In the genomic region with DNA sequence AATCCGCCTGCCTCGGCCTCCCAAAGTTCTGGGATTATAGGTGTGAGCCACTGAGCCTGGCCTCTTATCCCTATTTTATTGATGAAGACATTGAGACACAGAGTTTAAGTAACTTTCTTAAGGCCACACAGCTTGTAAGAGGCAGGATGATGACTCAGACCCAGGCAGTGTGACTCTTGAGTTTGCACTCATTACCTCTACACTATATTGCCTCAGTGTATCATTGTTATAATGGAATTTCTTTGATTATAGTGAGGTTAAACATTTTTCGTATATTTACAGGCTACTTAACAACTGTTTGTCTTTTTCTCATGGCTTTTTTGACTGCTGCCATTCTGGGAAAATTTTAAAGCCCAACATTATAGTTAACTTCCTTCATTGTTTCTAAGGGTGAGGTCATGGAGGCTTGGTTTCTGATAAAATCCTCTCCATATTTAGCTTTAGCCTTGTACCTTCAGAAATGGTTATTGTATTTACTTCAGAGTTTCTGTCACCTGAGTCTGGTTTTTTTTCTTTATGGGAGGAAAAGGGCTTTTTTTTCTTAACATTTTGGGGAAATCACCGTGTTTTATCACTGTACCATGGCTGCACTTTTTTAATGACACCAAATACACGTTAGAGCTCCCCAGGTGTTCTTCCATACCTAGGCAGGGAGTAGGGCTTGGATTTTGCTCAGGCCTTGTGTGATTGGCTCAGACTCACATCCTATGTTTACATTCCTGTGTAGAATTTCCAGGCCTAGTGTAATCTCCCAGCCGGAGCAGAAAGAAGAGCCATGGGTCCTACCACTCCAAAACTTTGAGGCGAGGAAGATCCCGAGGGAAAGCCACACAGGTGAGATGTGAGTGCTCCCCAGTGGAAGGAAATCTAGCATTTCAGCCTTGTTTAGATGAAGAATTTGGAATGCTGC, we compare ENCODE assay signal across 13 cellular contexts. TPM values are rescaled to one million over a fixed set of nuclear protein-coding genes. Genes with fewer than 3 reads are reported as not detected.
DNase-seq lines count a peak whose midpoint lies in the region; ATAC-seq and TF ChIP-seq lines count a peak whose summit lies in the region.
"Had no signal": no experiment of that assay in that cellular context is flagged by ENCODE, and none has a peak within 500 bp of the region (broad histone marks: within the 10 kb centered on the region; RNA-seq: fewer than 3 reads in every experiment).

No MANE protein-coding gene starts in this region.

- no peak overlapping the region for H3K4me3 ChIP-seq in hepatocyte

- no peaks in the 10 kb centered on the region for H3K9me3 ChIP-seq in hepatocyte (ENCODE audit: low read depth)

- no peak for TF ChIP-seq CTCF in hepatocyte (IDR thresholded peaks at IDR 0.05; ENCODE audit: poor library complexity)

- no peaks in the 10 kb centered on the region for H3K4me1 ChIP-seq in hepatocyte (ENCODE audit: insufficient read depth)

- no peak for ATAC-seq in GM18519 (IDR thresholded peaks at IDR 0.05; ENCODE audit: low FRiP score, unreplicated experiment)

- no peaks in the 10 kb centered on the region for H4K20me1 ChIP-seq in hepatocyte (ENCODE audit: insufficient read depth, poor library complexity, severe bottlenecking)

- H2AFZ ChIP-seq in hepatocyte: no peak overlapping the region

- H3K79me2 ChIP-seq in hepatocyte: peaks cover 6% of the 10 kb centered on the region

- intact Hi-C loops in activated T-helper 2 cell treated with anti-CD3 and anti-CD28 coated beads, Interferon-gamma antibody, Interleukin-2, Interleukin-4, amounts not matched to agents 10 μg/mL and 5 μg/mL and 100 μg/mL, durations not matched to agents 14 hours and 24 hours and 36 hours (cut with micrococcal nuclease): no loop called here

- H3K4me1 Mint-ChIP-seq in activated T-helper 2 cell treated with anti-CD3 and anti-CD28 coated beads, Interferon-gamma antibody, Interleukin-2, Interleukin-4, amounts not matched to agents 10 μg/mL and 5 μg/mL and 100 μg/mL, durations not matched to agents 14 hours and 24 hours and 36 hours (ENCODE audit: low read depth): peaks cover 24% of the 10 kb centered on the region

- no peak overlapping the region for H3K4me3 Mint-ChIP-seq in activated T-helper 2 cell treated with anti-CD3 and anti-CD28 coated beads, Interferon-gamma antibody, Interleukin-2, Interleukin-4, amounts not matched to agents 10 μg/mL and 5 μg/mL and 100 μg/mL, durations not matched to agents 14 hours and 24 hours and 36 hours (ENCODE audit: low read depth)

- H3K27me3 ChIP-seq in hepatocyte: no peaks in the 10 kb centered on the region

- peak overlapping the region; percentile 82 for H3K27ac ChIP-seq in hepatocyte

- H3K36me3 Mint-ChIP-seq in activated T-helper 2 cell treated with anti-CD3 and anti-CD28 coated beads, Interferon-gamma antibody, Interleukin-2, Interleukin-4, amounts not matched to agents 10 μg/mL and 5 μg/mL and 100 μg/mL, durations not matched to agents 14 hours and 24 hours and 36 hours (ENCODE audit: low read depth): peaks cover 4% of the 10 kb centered on the region

- peak; percentile 32 for DNase-seq in AG08395 (ENCODE audit: low spot score)
- peak; percentile 72 for DNase-seq in HCEC 1CT
- no peak for DNase-seq in activated T-helper 2 cell treated with anti-CD3 and anti-CD28 coated beads, Interferon-gamma antibody, Interleukin-2, Interleukin-4, amounts not matched to agents 10 μg/mL and 5 μg/mL and 100 μg/mL, durations not matched to agents 14 hours and 24 hours and 36 hours (ENCODE audit: low spot score)
- peak; percentile 62 for DNase-seq in hepatocyte (ENCODE audit: low spot score)
- no peak for DNase-seq in HuH-7 (ENCODE audit: low spot score)
- no peak for DNase-seq in NCI-H1436 (lab: John Stamatoyannopoulos, UW)
- DNase-seq in UCSD-AML1 (lab: John Stamatoyannopoulos, UW; ENCODE audit: unreplicated experiment): no peak
- DNase-seq: islet precursor cell; NCI-H2107; occipital lobe; Right ventricle myocardium superior; stimulated activated CD4-positive, alpha-beta T cell treated with anti-CD3 and anti-CD28 coated beads, Interleukin-2, amount 100 ng/mL, for 24 hours had no signal

- H3K27me3 Mint-ChIP-seq in activated T-helper 2 cell treated with anti-CD3 and anti-CD28 coated beads, Interferon-gamma antibody, Interleukin-2, Interleukin-4, amounts not matched to agents 10 μg/mL and 5 μg/mL and 100 μg/mL, durations not matched to agents 14 hours and 24 hours and 36 hours (ENCODE audit: low read depth): no peaks in the 10 kb centered on the region

- no peaks in the 10 kb centered on the region for H3K36me3 ChIP-seq in hepatocyte (replicated peaks; ENCODE audit: insufficient read depth, low read depth)

- WGBS in hepatocyte (ENCODE audit: low lambda C conversion rate, missing lambda C conversion rate): 54% methylated on average over 8 of the region's 8 CpGs

- H3K27ac Mint-ChIP-seq in activated T-helper 2 cell treated with anti-CD3 and anti-CD28 coated beads, Interferon-gamma antibody, Interleukin-2, Interleukin-4, amounts not matched to agents 10 μg/mL and 5 μg/mL and 100 μg/mL, durations not matched to agents 14 hours and 24 hours and 36 hours: peak overlapping the region; percentile 60

- no peak overlapping the region for H3K4me2 ChIP-seq in hepatocyte

- no peaks in the 10 kb centered on the region for H3K9me2 ChIP-seq in hepatocyte (replicated peaks; ENCODE audit: insufficient read depth)

- no peaks in the 10 kb centered on the region for H3K9me3 Mint-ChIP-seq in activated T-helper 2 cell treated with anti-CD3 and anti-CD28 coated beads, Interferon-gamma antibody, Interleukin-2, Interleukin-4, amounts not matched to agents 10 μg/mL and 5 μg/mL and 100 μg/mL, durations not matched to agents 14 hours and 24 hours and 36 hours

RNA-seq across cellular contexts. Expression of a gene that starts 6.3 kb away (rescaled TPM):
- total RNA-seq in activated T-helper 2 cell treated with anti-CD3 and anti-CD28 coated beads, Interferon-gamma antibody, Interleukin-2, Interleukin-4, amounts not matched to agents 10 μg/mL and 5 μg/mL and 100 μg/mL, durations not matched to agents 14 hours and 24 hours and 36 hours: 2.7 and 3.6 TPM in 2 replicates
- 2.1 and 4.1 TPM in 2 replicates for total RNA-seq in hepatocyte
- 2.1 and 2.3 TPM in 2 replicates for polyA plus RNA-seq in hepatocyte

RNA-seq across cellular contexts. Expression of a gene that starts 29.7 kb away (rescaled TPM):
- 186 and 196 TPM in 2 replicates for total RNA-seq in activated T-helper 2 cell treated with anti-CD3 and anti-CD28 coated beads, Interferon-gamma antibody, Interleukin-2, Interleukin-4, amounts not matched to agents 10 μg/mL and 5 μg/mL and 100 μg/mL, durations not matched to agents 14 hours and 24 hours and 36 hours
- total RNA-seq in hepatocyte: 102 and 125 TPM in 2 replicates
- 60.4 and 65.8 TPM in 2 replicates for polyA plus RNA-seq in hepatocyte

Comparison
In these comparisons a context has a peak if more than half of its experiments do, and no peak if none do; other contexts are left out.
1. DNase-seq: peak in AG08395 (single experiment), HCEC 1CT (single experiment) and hepatocyte (single experiment); none in activated T-helper 2 cell treated with anti-CD3 and anti-CD28 coated beads, Interferon-gamma antibody, Interleukin-2, Interleukin-4, amounts not matched to agents 10 μg/mL and 5 μg/mL and 100 μg/mL, durations not matched to agents 14 hours and 24 hours and 36 hours (single experiment), HuH-7 (single experiment), NCI-H1436 (single experiment) and UCSD-AML1 (single experiment).